Comparison of ENCODE assay signal across 15 cellular contexts in the genomic region with DNA sequence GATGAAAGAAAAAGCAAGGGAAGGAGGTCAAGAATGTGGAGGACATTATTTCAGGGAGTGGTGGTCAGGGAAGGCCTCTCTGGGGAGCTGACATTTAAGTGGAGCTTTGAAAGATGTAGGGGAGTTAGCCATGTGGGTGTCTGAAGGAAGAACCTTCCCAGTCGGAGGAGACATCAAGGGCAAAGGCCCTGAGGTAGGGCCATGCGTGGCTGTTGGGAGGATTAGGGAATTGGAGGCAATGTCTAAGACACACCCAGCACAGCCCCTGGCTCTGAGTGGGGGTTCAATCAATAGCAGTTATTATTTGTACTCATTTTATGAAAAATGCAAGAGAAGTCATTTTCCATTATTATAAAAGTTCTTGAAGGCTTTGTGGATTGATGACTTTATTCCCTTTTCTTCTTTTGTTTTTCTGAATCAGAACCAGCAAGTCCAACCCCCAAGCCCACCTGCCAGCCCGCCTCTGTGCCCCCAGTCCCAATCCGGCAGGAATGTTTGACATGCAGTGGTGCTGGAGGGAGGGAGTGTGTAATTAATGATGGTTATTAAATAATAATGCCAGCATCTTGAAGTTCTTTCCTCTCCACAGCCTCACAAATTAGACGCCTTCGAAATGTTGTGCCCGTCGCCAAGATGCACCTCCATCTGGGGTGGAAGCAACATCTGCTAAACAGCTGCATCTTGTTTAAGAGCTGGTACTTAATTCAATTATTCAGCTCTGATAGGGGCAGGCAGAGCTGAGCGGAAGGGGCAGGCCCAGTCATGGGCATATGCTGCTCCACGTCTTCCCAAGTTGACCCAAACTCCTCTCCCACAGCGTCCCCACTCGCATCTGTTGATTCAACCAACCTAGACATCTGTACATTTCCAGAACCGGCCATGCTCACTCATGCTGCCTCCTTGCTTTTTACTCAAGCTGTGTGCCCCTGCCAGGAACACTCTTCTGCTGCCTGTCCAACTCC.
DNase-seq lines count a peak whose midpoint lies in the region; ATAC-seq, FAIRE-seq and TF ChIP-seq lines count a peak whose summit lies in the region.
"Had no signal": no experiment of that assay in that cellular context is flagged by ENCODE, and none has a peak within 500 bp of the region (broad histone marks: within the 10 kb centered on the region; RNA-seq: fewer than 3 reads in every experiment).

No MANE protein-coding gene starts in this region.

- H3K4me3 ChIP-seq in HepG2 (replicated peaks in 1 of 3; ENCODE audit: insufficient read depth in 1 of 3, low read depth in 2 of 3, low read length in 3 of 3), result no peak overlapping the region
- H3K4me3 ChIP-seq in thoracic aorta, result no peak overlapping the region
- H3K4me3 ChIP-seq: colonic mucosa, prostate gland had no signal

- WGBS in HepG2 (ENCODE audit: low lambda C conversion rate), result 89% methylated on average over 13 of the region's 13 CpGs

- peaks cover 64% of the 10 kb centered on the region for H3K4me1 ChIP-seq in HepG2 (ENCODE audit: insufficient read depth, low read length)
- peaks cover 63 to 99% of the 10 kb centered on the region in 2 donors for H3K4me1 ChIP-seq in thoracic aorta (ENCODE audit: control insufficient read depth in 1 of 2, low read depth in 2 of 2)
- H3K4me1 ChIP-seq: Caco-2, colonic mucosa had no signal

- intact Hi-C loops in HepG2 (cut with micrococcal nuclease; ENCODE audit: unreplicated experiment), result no loop called here

- in situ Hi-C loops in HepG2 (cut with HindIII; ENCODE audit: extremely low pct_ligation_motif_present, low pct_unique_long_range_greater_than_20kb), result no loop called here

- no peak overlapping the region for H2AFZ ChIP-seq in HepG2 (ENCODE audit: low read length)

- H3K36me3 ChIP-seq in HepG2 (replicated peaks in 1 of 2; ENCODE audit: control insufficient read depth in 1 of 2, insufficient read depth in 2 of 2, low read length in 2 of 2) (no peaks in the 10 kb centered on the region), thoracic aorta (no peaks in the 10 kb centered on the region)
- H3K36me3 ChIP-seq: colonic mucosa, prostate gland had no signal

- peak; percentile 46 for DNase-seq in NCI-H2171 treated with DMSO at 0.1 percent for 48 hours (lab: John Stamatoyannopoulos, UW)
- no peak for DNase-seq in NCI-H2171 (lab: John Stamatoyannopoulos, UW)
- DNase-seq in caudate nucleus (lab: John Stamatoyannopoulos, UW), result no peak
- DNase-seq in HepG2 (ENCODE audit: low spot score), result no peak
- DNase-seq in thoracic aorta (ENCODE audit: low spot score), result no peak
- no peak for DNase-seq in GDM1 (lab: John Stamatoyannopoulos, UW)
- DNase-seq in Kasumi-1 (lab: John Stamatoyannopoulos, UW), result no peak
- DNase-seq in ureter (ENCODE audit: low spot score), result no peak
- DNase-seq: activated CD8-positive, alpha-beta memory T cell treated with anti-CD3 and anti-CD28 coated beads, Interleukin-2, amount 50 U/mL, for 4 hours; Caco-2; colonic mucosa; NCI-H1105 treated with DMSO at 0.1 percent for 48 hours; stimulated activated CD8-positive, alpha-beta memory T cell treated with anti-CD3 and anti-CD28 coated beads, Interleukin-4, amount 100 ng/mL, for 48 hours had no signal

- TF ChIP-seq CTCF in HepG2 (CRISPR knock-in tag; IDR thresholded peaks at IDR 0.05), result no peak
- no peak for TF ChIP-seq CTCF in thoracic aorta (IDR thresholded peaks at IDR 0.05)

- no TSS peak for BruUV-seq in HepG2 (replicated peaks; lab: Mats Ljungman, UMichigan)

- no peak for TF ChIP-seq RAD21 in HepG2 (CRISPR knock-in tag; IDR thresholded peaks at IDR 0.05)

- POLR2A ChIA-PET in HepG2 (lab: Yijun Ruan, JAX), result interaction anchor here (3.3 kb wide), 1 partner anchor 15 kb away, joined by 31 read pairs; no protein-coding TSS in a partner anchor

- no peak overlapping the region for H3K9ac ChIP-seq in HepG2 (ENCODE audit: insufficient read depth, low read depth, low read length)

- H3K27ac ChIP-seq in caudate nucleus (ENCODE audit: low read depth, low read length) (peak overlapping the region; percentile 96), HepG2 (ENCODE audit: extremely low read length, insufficient read depth, low read length) (no peak overlapping the region), thoracic aorta (peak overlapping the region; percentile 73 to 82)
- H3K27ac ChIP-seq: 22Rv1, colonic mucosa, prostate gland had no signal

- H3K9me3 ChIP-seq in HepG2 (ENCODE audit: low read length), result no peaks in the 10 kb centered on the region
- H3K9me3 ChIP-seq in thoracic aorta, result no peaks in the 10 kb centered on the region
- H3K9me3 ChIP-seq: Caco-2, colonic mucosa, prostate gland had no signal

- H4K20me1 ChIP-seq in HepG2 (ENCODE audit: insufficient read depth, low read length), result no peaks in the 10 kb centered on the region

- no peaks in the 10 kb centered on the region for H3K79me2 ChIP-seq in HepG2 (ENCODE audit: insufficient read depth, low read length)

- no peak overlapping the region for H3K4me2 ChIP-seq in HepG2 (ENCODE audit: low read depth, low read length)

- TF ChIP-seq POLR2A in HepG2 (IDR thresholded peaks at IDR 0.05; ENCODE audit: insufficient read depth in 1 of 2, low read depth in 2 of 2, low read length in 2 of 2), result no peak

- H3K27me3 ChIP-seq in HepG2 (ENCODE audit: control insufficient read depth in 1 of 2, insufficient read depth in 2 of 2, low read length in 2 of 2), result no peaks in the 10 kb centered on the region
- no peaks in the 10 kb centered on the region for H3K27me3 ChIP-seq in thoracic aorta (replicated peaks; ENCODE audit: insufficient read depth)
- H3K27me3 ChIP-seq: colonic mucosa had no signal

- peak; percentile 18 for FAIRE-seq in HepG2 (lab: Jason Lieb, UNC)

- TF ChIP-seq EP300 in HepG2 (IDR thresholded peaks at IDR 0.05; ENCODE audit: low read depth in 2 of 2, low read length in 2 of 2) (no peak), HepG2 (CRISPR knock-in tag; IDR thresholded peaks at IDR 0.05; ENCODE audit: borderline replicate concordance) (no peak)

- ATAC-seq in HepG2, result no peak
- no peak for ATAC-seq in thoracic aorta (ENCODE audit: insufficient number of reproducible peaks, low FRiP score, low read depth)

- CTCF ChIA-PET in HepG2 (lab: Yijun Ruan, JAX; ENCODE audit: low intra/inter-chr PET ratio, low total read pairs), result no interaction called here

TF ChIP-seq in HepG2, 621 proteins besides CTCF, POLR2A, EP300 and RAD21:
- TF ChIP-seq ZNF530 (CRISPR knock-in tag; IDR thresholded peaks at IDR 0.05; ENCODE audit: low read depth), result no peak
- TF ChIP-seq, protein P1, sequence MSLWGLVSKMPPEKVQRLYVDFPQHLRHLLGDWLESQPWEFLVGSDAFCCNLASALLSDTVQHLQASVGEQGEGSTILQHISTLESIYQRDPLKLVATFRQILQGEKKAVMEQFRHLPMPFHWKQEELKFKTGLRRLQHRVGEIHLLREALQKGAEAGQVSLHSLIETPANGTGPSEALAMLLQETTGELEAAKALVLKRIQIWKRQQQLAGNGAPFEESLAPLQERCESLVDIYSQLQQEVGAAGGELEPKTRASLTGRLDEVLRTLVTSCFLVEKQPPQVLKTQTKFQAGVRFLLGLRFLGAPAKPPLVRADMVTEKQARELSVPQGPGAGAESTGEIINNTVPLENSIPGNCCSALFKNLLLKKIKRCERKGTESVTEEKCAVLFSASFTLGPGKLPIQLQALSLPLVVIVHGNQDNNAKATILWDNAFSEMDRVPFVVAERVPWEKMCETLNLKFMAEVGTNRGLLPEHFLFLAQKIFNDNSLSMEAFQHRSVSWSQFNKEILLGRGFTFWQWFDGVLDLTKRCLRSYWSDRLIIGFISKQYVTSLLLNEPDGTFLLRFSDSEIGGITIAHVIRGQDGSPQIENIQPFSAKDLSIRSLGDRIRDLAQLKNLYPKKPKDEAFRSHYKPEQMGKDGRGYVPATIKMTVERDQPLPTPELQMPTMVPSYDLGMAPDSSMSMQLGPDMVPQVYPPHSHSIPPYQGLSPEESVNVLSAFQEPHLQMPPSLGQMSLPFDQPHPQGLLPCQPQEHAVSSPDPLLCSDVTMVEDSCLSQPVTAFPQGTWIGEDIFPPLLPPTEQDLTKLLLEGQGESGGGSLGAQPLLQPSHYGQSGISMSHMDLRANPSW (CRISPR knock-in tag; IDR thresholded peaks at IDR 0.05; ENCODE audit: borderline replicate concordance), result no peak
- TF ChIP-seq REXO4 (CRISPR knock-in tag; IDR thresholded peaks at IDR 0.05; ENCODE audit: borderline replicate concordance), result no peak
- no peak for TF ChIP-seq AKAP8 (CRISPR knock-in tag; IDR thresholded peaks at IDR 0.05)
- TF ChIP-seq, protein P2, sequence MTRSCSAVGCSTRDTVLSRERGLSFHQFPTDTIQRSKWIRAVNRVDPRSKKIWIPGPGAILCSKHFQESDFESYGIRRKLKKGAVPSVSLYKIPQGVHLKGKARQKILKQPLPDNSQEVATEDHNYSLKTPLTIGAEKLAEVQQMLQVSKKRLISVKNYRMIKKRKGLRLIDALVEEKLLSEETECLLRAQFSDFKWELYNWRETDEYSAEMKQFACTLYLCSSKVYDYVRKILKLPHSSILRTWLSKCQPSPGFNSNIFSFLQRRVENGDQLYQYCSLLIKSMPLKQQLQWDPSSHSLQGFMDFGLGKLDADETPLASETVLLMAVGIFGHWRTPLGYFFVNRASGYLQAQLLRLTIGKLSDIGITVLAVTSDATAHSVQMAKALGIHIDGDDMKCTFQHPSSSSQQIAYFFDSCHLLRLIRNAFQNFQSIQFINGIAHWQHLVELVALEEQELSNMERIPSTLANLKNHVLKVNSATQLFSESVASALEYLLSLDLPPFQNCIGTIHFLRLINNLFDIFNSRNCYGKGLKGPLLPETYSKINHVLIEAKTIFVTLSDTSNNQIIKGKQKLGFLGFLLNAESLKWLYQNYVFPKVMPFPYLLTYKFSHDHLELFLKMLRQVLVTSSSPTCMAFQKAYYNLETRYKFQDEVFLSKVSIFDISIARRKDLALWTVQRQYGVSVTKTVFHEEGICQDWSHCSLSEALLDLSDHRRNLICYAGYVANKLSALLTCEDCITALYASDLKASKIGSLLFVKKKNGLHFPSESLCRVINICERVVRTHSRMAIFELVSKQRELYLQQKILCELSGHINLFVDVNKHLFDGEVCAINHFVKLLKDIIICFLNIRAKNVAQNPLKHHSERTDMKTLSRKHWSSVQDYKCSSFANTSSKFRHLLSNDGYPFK (CRISPR knock-in tag; IDR thresholded peaks at IDR 0.05; ENCODE audit: borderline replicate concordance), result no peak
- TF ChIP-seq RFXANK (CRISPR knock-in tag; IDR thresholded peaks at IDR 0.05), result no peak
- TF ChIP-seq ZZZ3 (CRISPR knock-in tag; IDR thresholded peaks at IDR 0.05; ENCODE audit: borderline replicate concordance), result no peak
- TF ChIP-seq TAF1 (CRISPR knock-in tag; IDR thresholded peaks at IDR 0.05), result no peak
- TF ChIP-seq HCFC1 (IDR thresholded peaks at IDR 0.05; ENCODE audit: low read depth, low read length), result no peak
- no peak for TF ChIP-seq ZNF816 (CRISPR knock-in tag; IDR thresholded peaks at IDR 0.05; ENCODE audit: borderline replicate concordance)
